Comparison of ENCODE assay signal across 22 cellular contexts in genomic region chr12:57943438-57944080, GRCh38.
"Had no signal": no experiment of that assay in that cellular context is flagged by ENCODE, and none has a peak within 500 bp of the region (broad histone marks: within the 10 kb centered on the region; RNA-seq: fewer than 3 reads in every experiment).

No MANE protein-coding gene starts in this region.

- H3K9me3 Mint-ChIP-seq: activated CD4-positive, alpha-beta memory T cell treated with anti-CD3 and anti-CD28 coated beads for 36 hours; activated naive CD4-positive, alpha-beta T cell treated with anti-CD3 and anti-CD28 coated beads, Interleukin-2, amount 50 U/mL, for 72 hours; naive B cell; stimulated activated naive B cell treated with anti-CD40 and anti-IgM and Interleukin-4, amounts not matched to agents 10 μg/mL and 1 μg/mL and 100 μg/mL, for 72 hours had no signal

- ATAC-seq: activated CD8-positive, alpha-beta memory T cell treated with anti-CD3 and anti-CD28 coated beads, Interleukin-2, amount 10 ng/mL, durations not matched to agents 7 days and 5 days; activated naive CD4-positive, alpha-beta T cell treated with anti-CD3 and anti-CD28 coated beads, Interleukin-2, amount 50 U/mL, for 72 hours; body of pancreas; left lobe of liver; stimulated activated naive B cell treated with anti-CD40 and anti-IgM and Interleukin-4, amounts not matched to agents 10 μg/mL and 1 μg/mL and 100 μg/mL, for 72 hours had no signal

- H3K9me3 ChIP-seq: body of pancreas, colonic mucosa, esophagus muscularis mucosa, transverse colon had no signal

- H3K27ac ChIP-seq: body of pancreas, colonic mucosa, esophagus muscularis mucosa, transverse colon had no signal

- H3K4me3 ChIP-seq: body of pancreas, colonic mucosa, esophagus muscularis mucosa, transverse colon had no signal

- H3K27ac Mint-ChIP-seq: activated CD4-positive, alpha-beta memory T cell treated with anti-CD3 and anti-CD28 coated beads for 36 hours; activated CD8-positive, alpha-beta memory T cell treated with anti-CD3 and anti-CD28 coated beads, Interleukin-2, amount 10 ng/mL, durations not matched to agents 7 days and 5 days; stimulated activated naive B cell treated with anti-CD40 and anti-IgM and Interleukin-4, amounts not matched to agents 10 μg/mL and 1 μg/mL and 100 μg/mL, for 72 hours had no signal

- H3K36me3 ChIP-seq: colonic mucosa had no signal

- H3K36me3 Mint-ChIP-seq: activated CD4-positive, alpha-beta memory T cell treated with anti-CD3 and anti-CD28 coated beads for 36 hours; stimulated activated naive B cell treated with anti-CD40 and anti-IgM and Interleukin-4, amounts not matched to agents 10 μg/mL and 1 μg/mL and 100 μg/mL, for 72 hours had no signal

- DNase-seq: activated CD4-positive, alpha-beta memory T cell treated with anti-CD3 and anti-CD28 coated beads for 36 hours; activated CD8-positive, alpha-beta memory T cell treated with anti-CD3 and anti-CD28 coated beads, Interleukin-2, amount 10 ng/mL, durations not matched to agents 7 days and 5 days; activated effector memory CD4-positive, alpha-beta T cell treated with Interleukin-2 at 50 U/mL for 16 hours; activated T-cell treated with anti-CD3 and anti-CD28 coated beads, Interleukin-2, amount 50 U/mL, for 1 hour; amygdala; body of pancreas; caudate nucleus; colonic mucosa; islet precursor cell; mammary epithelial cell; naive B cell; nucleus accumbens; posterior cingulate gyrus; retina; stimulated activated CD4-positive, alpha-beta T cell treated with anti-CD3 and anti-CD28 coated beads, Interleukin-2, amount 100 ng/mL, for 48 hours; stimulated activated naive B cell treated with anti-CD40 and anti-IgM and Interleukin-4, amounts not matched to agents 10 μg/mL and 1 μg/mL and 100 μg/mL, for 72 hours; substantia nigra; T1000; transverse colon had no signal

- H3K27me3 Mint-ChIP-seq: activated CD4-positive, alpha-beta memory T cell treated with anti-CD3 and anti-CD28 coated beads for 36 hours; activated CD8-positive, alpha-beta memory T cell treated with anti-CD3 and anti-CD28 coated beads, Interleukin-2, amount 10 ng/mL, durations not matched to agents 7 days and 5 days; naive B cell; stimulated activated naive B cell treated with anti-CD40 and anti-IgM and Interleukin-4, amounts not matched to agents 10 μg/mL and 1 μg/mL and 100 μg/mL, for 72 hours had no signal

- H3K4me3 Mint-ChIP-seq: stimulated activated naive B cell treated with anti-CD40 and anti-IgM and Interleukin-4, amounts not matched to agents 10 μg/mL and 1 μg/mL and 100 μg/mL, for 72 hours had no signal

- H3K27me3 ChIP-seq: body of pancreas, colonic mucosa, esophagus muscularis mucosa, transverse colon had no signal
